In the genomic region with DNA sequence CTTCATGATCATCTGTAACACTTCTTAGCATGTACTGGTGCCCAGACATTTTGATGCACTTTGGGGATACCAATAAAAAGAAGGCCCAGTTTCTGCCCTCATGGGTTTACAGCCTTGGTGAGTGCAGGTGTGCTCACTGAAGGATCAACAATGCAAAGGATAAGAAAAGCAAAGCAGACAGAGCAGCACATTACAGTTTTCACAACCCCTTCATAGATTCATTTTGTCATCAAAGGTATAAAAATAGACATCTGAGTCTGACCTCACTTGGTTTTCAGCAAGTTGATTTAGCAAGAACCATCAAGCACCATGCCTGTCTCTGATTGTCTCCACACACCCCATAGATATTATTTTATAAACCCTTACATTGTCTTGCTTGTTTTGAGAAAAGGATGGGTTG, we compare ENCODE assay signal across 12 cellular contexts.
A peak's percentile ranks its signal among the peaks of the same experiment; 100 is the strongest.
DNase-seq lines count a peak whose midpoint lies in the region; ATAC-seq, FAIRE-seq and TF ChIP-seq lines count a peak whose summit lies in the region.
"Had no signal": no experiment of that assay in that cellular context is flagged by ENCODE, and none has a peak within 500 bp of the region (broad histone marks: within the 10 kb centered on the region; RNA-seq: fewer than 3 reads in every experiment).

No MANE protein-coding gene starts in this region.

- no peaks in the 10 kb centered on the region for H3K79me2 ChIP-seq in hepatocyte

- H2AFZ ChIP-seq in hepatocyte (no peak overlapping the region), mesenchymal stem cell (ENCODE audit: low read depth, low read length) (no peak overlapping the region)

- H2BK120ac ChIP-seq in mesenchymal stem cell (ENCODE audit: low read depth, low read length) = no peak overlapping the region

- H4K91ac ChIP-seq in mesenchymal stem cell (ENCODE audit: low read length) = no peak overlapping the region

- H3K4ac ChIP-seq in mesenchymal stem cell (ENCODE audit: low read depth in 1 of 2, low read length in 2 of 2) = no peak overlapping the region

- H3K27ac ChIP-seq in hepatocyte (peak overlapping the region; percentile 64), small intestine (ENCODE audit: low read depth in 1 of 2, low read length in 1 of 2) (peak overlapping the region in 1 of 2 donors; percentile 67), mesenchymal stem cell (ENCODE audit: low read length, poor library complexity, severe bottlenecking) (no peak overlapping the region)

- no peaks in the 10 kb centered on the region for H4K20me1 ChIP-seq in hepatocyte (ENCODE audit: insufficient read depth, poor library complexity, severe bottlenecking)

- H3K4me1 ChIP-seq in hepatocyte (ENCODE audit: insufficient read depth) (peaks cover 19% of the 10 kb centered on the region), small intestine (ENCODE audit: control insufficient read depth in 2 of 2, insufficient read depth in 1 of 2, low read depth in 1 of 2, low read length in 1 of 2) (peaks cover 0 to 6% of the 10 kb centered on the region in 2 donors), mesenchymal stem cell (ENCODE audit: control insufficient read depth, insufficient read depth, low read depth, low read length) (no peaks in the 10 kb centered on the region)

- no peaks in the 10 kb centered on the region for H3K79me1 ChIP-seq in mesenchymal stem cell (replicated peaks; ENCODE audit: low read length, poor library complexity, severe bottlenecking)

- H3K36me3 ChIP-seq in hepatocyte (replicated peaks; ENCODE audit: insufficient read depth, low read depth) (no peaks in the 10 kb centered on the region), small intestine (ENCODE audit: control insufficient read depth in 2 of 2, insufficient read depth in 2 of 2, low read length in 2 of 2) (no peaks in the 10 kb centered on the region), mesenchymal stem cell (ENCODE audit: control insufficient read depth in 1 of 2, insufficient read depth in 2 of 2, low read depth in 1 of 2, low read length in 2 of 2) (no peaks in the 10 kb centered on the region)
- H3K36me3 ChIP-seq: esophagus squamous epithelium had no signal

- no peak overlapping the region for H2BK5ac ChIP-seq in mesenchymal stem cell (ENCODE audit: low read depth, low read length, poor library complexity, severe bottlenecking)

- no peak overlapping the region for H4K8ac ChIP-seq in mesenchymal stem cell (ENCODE audit: low read length)

- H2BK12ac ChIP-seq in mesenchymal stem cell (ENCODE audit: low read length in 2 of 2) = no peak overlapping the region

- FAIRE-seq in small intestine (lab: Jason Lieb, UNC) = no peak

- no peak overlapping the region for H2BK15ac ChIP-seq in mesenchymal stem cell (ENCODE audit: low read depth, poor library complexity, severe bottlenecking)

- no peak overlapping the region for H3K9ac ChIP-seq in mesenchymal stem cell (ENCODE audit: low read length)

- DNase-seq in hepatocyte (ENCODE audit: low spot score) = no peak
- no peak for DNase-seq in stimulated activated naive CD4-positive, alpha-beta T cell (lab: John Stamatoyannopoulos, UW)
- no peak for DNase-seq in NCI-H1417 (lab: John Stamatoyannopoulos, UW)
- DNase-seq in small intestine = no peak
- no peak for DNase-seq in mesenchymal stem cell
- DNase-seq: activated T-cell treated with anti-CD3 and anti-CD28 coated beads, Interleukin-2, amount 50 U/mL, for 72 hours; esophagus squamous epithelium; kidney glomerular epithelial cell had no signal

- H3K4me3 ChIP-seq in hepatocyte (no peak overlapping the region), small intestine (ENCODE audit: low read depth in 1 of 2, low read length in 2 of 2) (no peak overlapping the region), mesenchymal stem cell (ENCODE audit: insufficient read depth in 1 of 2, low read depth in 1 of 2, low read length in 2 of 2) (no peak overlapping the region)
- H3K4me3 ChIP-seq: esophagus squamous epithelium, GM23338 had no signal

- H3K4me2 ChIP-seq in hepatocyte (no peak overlapping the region), mesenchymal stem cell (ENCODE audit: low read length, poor library complexity, severe bottlenecking) (no peak overlapping the region)
- H3K4me2 ChIP-seq: GM23338 had no signal

- no peak overlapping the region for H2AK5ac ChIP-seq in mesenchymal stem cell (ENCODE audit: low read length, severe bottlenecking)

- no peak overlapping the region for H3K23ac ChIP-seq in mesenchymal stem cell (ENCODE audit: low read length in 2 of 2)

- H3K14ac ChIP-seq in mesenchymal stem cell (ENCODE audit: low read length in 2 of 2) = no peak overlapping the region

- ATAC-seq in GM18519 (IDR thresholded peaks at IDR 0.05; ENCODE audit: low FRiP score, unreplicated experiment) (peak; percentile 44), GM21529 (IDR thresholded peaks at IDR 0.05; ENCODE audit: unreplicated experiment) (peak; percentile 48), HG03280 (IDR thresholded peaks at IDR 0.05; ENCODE audit: unreplicated experiment) (peak; percentile 51)
- ATAC-seq: activated T-cell treated with anti-CD3 and anti-CD28 coated beads, Interleukin-2, amount 50 U/mL, for 72 hours; GM23338 had no signal

- H3K9me2 ChIP-seq in hepatocyte (replicated peaks; ENCODE audit: insufficient read depth) = no peaks in the 10 kb centered on the region

- TF ChIP-seq CTCF in hepatocyte (IDR thresholded peaks at IDR 0.05; ENCODE audit: poor library complexity) = no peak

- H3K27me3 ChIP-seq in hepatocyte = no peaks in the 10 kb centered on the region
- H3K27me3 ChIP-seq in small intestine (ENCODE audit: control insufficient read depth in 2 of 2, insufficient read depth in 2 of 2, low read length in 2 of 2) = no peaks in the 10 kb centered on the region
- no peaks in the 10 kb centered on the region for H3K27me3 ChIP-seq in mesenchymal stem cell (ENCODE audit: control insufficient read depth in 1 of 2, insufficient read depth in 1 of 2, low read length in 2 of 2)
- H3K27me3 ChIP-seq: esophagus squamous epithelium had no signal

- no peak overlapping the region for H3K18ac ChIP-seq in mesenchymal stem cell (ENCODE audit: low read depth in 1 of 2, low read length in 2 of 2)

- H3K9me3 ChIP-seq in hepatocyte (ENCODE audit: low read depth) = no peaks in the 10 kb centered on the region
- H3K9me3 ChIP-seq in small intestine (ENCODE audit: control insufficient read depth, low read depth) = no peaks in the 10 kb centered on the region
- no peaks in the 10 kb centered on the region for H3K9me3 ChIP-seq in mesenchymal stem cell (ENCODE audit: control insufficient read depth, low read length)
- H3K9me3 ChIP-seq: esophagus squamous epithelium had no signal
